8 cellular contexts compared by ENCODE assay signal in genomic region chrX:24464498-24464835, GRCh38. TPM values are rescaled to one million over a fixed set of nuclear protein-coding genes. Genes with fewer than 3 reads are reported as not detected.
DNase-seq lines count a peak whose midpoint lies in the region; ATAC-seq, FAIRE-seq and TF ChIP-seq lines count a peak whose summit lies in the region.

No MANE protein-coding gene starts in this region.

- H3K9me3 Mint-ChIP-seq in nephron progenitor cell, result no peaks in the 10 kb centered on the region

- peaks cover 12% of the 10 kb centered on the region for H3K27me3 Mint-ChIP-seq in nephron progenitor cell (ENCODE audit: low read depth, poor library complexity)

- H3F3A ChIP-seq in Loucy (ENCODE audit: low read depth), result no peaks in the 10 kb centered on the region

- peak overlapping the region; percentile 90 for H2AFZ ChIP-seq in Loucy (ENCODE audit: low read length)

- peak overlapping the region in 44 of 59 donors; percentile 20 to 87 (median 69) for H3K27ac ChIP-seq in dorsolateral prefrontal cortex

- H3K36me3 ChIP-seq in BE2C, result no peaks in the 10 kb centered on the region
- H3K36me3 ChIP-seq in Loucy (ENCODE audit: insufficient read depth, low read length), result no peaks in the 10 kb centered on the region

- H3K4me2 ChIP-seq in Loucy (ENCODE audit: low read depth, low read length, poor library complexity, severe bottlenecking), result peak overlapping the region; percentile 96

- H3K9me3 ChIP-seq in BE2C, result no peaks in the 10 kb centered on the region
- no peaks in the 10 kb centered on the region for H3K9me3 ChIP-seq in Loucy (ENCODE audit: insufficient read depth, low read depth, low read length)

- no peaks in the 10 kb centered on the region for H3K4me1 ChIP-seq in BE2C
- peaks cover 30% of the 10 kb centered on the region for H3K4me1 ChIP-seq in Loucy (ENCODE audit: insufficient read depth, low read length, poor library complexity, severe bottlenecking)

- ATAC-seq in GM18867 (IDR thresholded peaks at IDR 0.05; ENCODE audit: unreplicated experiment), result no peak

- H3K4me1 Mint-ChIP-seq in nephron progenitor cell, result peaks cover 39% of the 10 kb centered on the region

- no peaks in the 10 kb centered on the region for H3K9me2 ChIP-seq in Loucy (replicated peaks; ENCODE audit: low read depth, low read length)

- peaks cover 4% of the 10 kb centered on the region for H4K20me1 ChIP-seq in Loucy (ENCODE audit: insufficient read depth, low read length, poor library complexity, severe bottlenecking)

- no peak for TF ChIP-seq CTCF in BE2C (IDR thresholded peaks at IDR 0.05; ENCODE audit: low read depth, low read length)
- TF ChIP-seq CTCF in Loucy (conservative IDR thresholded peaks at IDR 0.05; ENCODE audit: low read length), result no peak
- TF ChIP-seq CTCF in dorsolateral prefrontal cortex (IDR thresholded peaks at IDR 0.05 in 54 of 56, conservative IDR thresholded peaks at IDR 0.05 in 2 of 56; ENCODE audit: low read depth in 1 of 56, partially characterized antibody in 56 of 56), result no peak
- no peak for TF ChIP-seq CTCF in nephron progenitor cell (IDR thresholded peaks at IDR 0.05)

- no peak overlapping the region for H3K27ac Mint-ChIP-seq in nephron progenitor cell

- intact Hi-C loops in dorsolateral prefrontal cortex (cut with DNase I), result no loop called here

- H3K4me3 ChIP-seq in BE2C (ENCODE audit: low read depth, low read length) (peak overlapping the region; percentile 65), Loucy (ENCODE audit: low read length, poor library complexity, severe bottlenecking) (peak overlapping the region; percentile 90), dorsolateral prefrontal cortex (peak overlapping the region in 58 of 59 donors; percentile 45 to 82 (median 72))

- H3K27me3 ChIP-seq in BE2C (no peaks in the 10 kb centered on the region), Loucy (ENCODE audit: insufficient read depth, low read length, poor library complexity, severe bottlenecking) (no peaks in the 10 kb centered on the region), dorsolateral prefrontal cortex (peaks cover 0 to 32% (median 0%) of the 10 kb centered on the region in 45 donors)

- peaks cover 40% of the 10 kb centered on the region for H3K79me2 ChIP-seq in Loucy (ENCODE audit: insufficient read depth, low read length)

- peak overlapping the region; percentile 83 for H3K9ac ChIP-seq in Loucy (ENCODE audit: low read depth, low read length, poor library complexity, severe bottlenecking)

- no peak for DNase-seq in BE2C
- DNase-seq in dorsolateral prefrontal cortex, result no peak
- DNase-seq in nephron progenitor cell, result no peak
- DNase-seq in urothelium cell line (ENCODE audit: low spot score), result no peak
- no peak for DNase-seq in NCI-H345 treated with DMSO at 0.1 percent for 48 hours (lab: John Stamatoyannopoulos, UW; ENCODE audit: unreplicated experiment)
- no peak for DNase-seq in putamen (ENCODE audit: low spot score)

- no peaks in the 10 kb centered on the region for H3K36me3 Mint-ChIP-seq in nephron progenitor cell (ENCODE audit: low read depth)

- FAIRE-seq in urothelium cell line (lab: Jason Lieb, UNC), result no peak

- peak overlapping the region; percentile 86 for H3K4me3 Mint-ChIP-seq in nephron progenitor cell

RNA-seq across cellular contexts. Expression of gene PDK3, which starts 0.6 kb away (rescaled TPM):
- polyA plus RNA-seq in BE2C (2012; ENCODE audit: insufficient read depth, insufficient read length, low read depth), result 2.1 TPM
- total RNA-seq in dorsolateral prefrontal cortex, result 10 to 100 TPM; 17.9 to 81.3 (median 52.4) TPM
